In genomic region chr19:3899531-3900294, GRCh38 we compare ENCODE assay signal across 25 cellular contexts. TPM values are rescaled to one million over a fixed set of nuclear protein-coding genes. Genes with fewer than 3 reads are reported as not detected.
DNase-seq lines count a peak whose midpoint lies in the region; ATAC-seq and TF ChIP-seq lines count a peak whose summit lies in the region.
"Had no signal": no experiment of that assay in that cellular context is flagged by ENCODE, and none has a peak within 500 bp of the region (broad histone marks: within the 10 kb centered on the region; RNA-seq: fewer than 3 reads in every experiment).

No MANE protein-coding gene starts in this region.

- H3K36me3 ChIP-seq in mucosa of descending colon (ENCODE audit: low read depth), result no peaks in the 10 kb centered on the region
- no peaks in the 10 kb centered on the region for H3K36me3 ChIP-seq in thoracic aorta
- H3K36me3 ChIP-seq: lower lobe of right lung, uterus had no signal

- H3K4me3 ChIP-seq in mucosa of descending colon (no peak overlapping the region), thoracic aorta (no peak overlapping the region)
- H3K4me3 ChIP-seq: GM23338, lower lobe of right lung, neural progenitor cell, skin epidermis, uterus had no signal

- peak; percentile 51 for DNase-seq in ELF-1 (ENCODE audit: low read depth, low spot score)
- DNase-seq in RWPE1 (ENCODE audit: low spot score), result no peak
- peak in 1 of 3 donors; percentile 4 for DNase-seq in mucosa of descending colon
- peak; percentile 13 for DNase-seq in thoracic aorta (ENCODE audit: low spot score)
- no peak for DNase-seq in activated gamma-delta T cell treated with Interleukin-2 at 50 U/mL for 16 hours
- DNase-seq: activated CD4-positive, alpha-beta T cell treated with anti-CD3 and anti-CD28 coated beads for 36 hours; activated gamma-delta T cell; CD8-positive, alpha-beta memory T cell; cortex of kidney; DMS153; endodermal cell; GF-D8; lower lobe of right lung; NCI-H526; stimulated activated CD4-positive, alpha-beta T cell treated with anti-CD3 and anti-CD28 coated beads, Interleukin-2, amount 100 ng/mL, for 24 hours had no signal

- POLR2A ChIA-PET in RWPE1 (lab: Yijun Ruan, JAX; ENCODE audit: low non-redundant PET), result no interaction called here

- H3K4me1 ChIP-seq in mucosa of descending colon (ENCODE audit: low read depth) (no peaks in the 10 kb centered on the region), thoracic aorta (ENCODE audit: control insufficient read depth in 1 of 2, low read depth in 2 of 2) (peaks cover 0 to 6% of the 10 kb centered on the region in 2 donors)
- H3K4me1 ChIP-seq: lower lobe of right lung, neural progenitor cell, uterus had no signal

- TF ChIP-seq CTCF in RWPE1 (conservative IDR thresholded peaks at IDR 0.05; ENCODE audit: low read depth), result no peak
- no peak for TF ChIP-seq CTCF in mucosa of descending colon (IDR thresholded peaks at IDR 0.05)
- no peak for TF ChIP-seq CTCF in thoracic aorta (IDR thresholded peaks at IDR 0.05)

- peak overlapping the region; percentile 33 for H3K27ac ChIP-seq in RWPE1
- H3K27ac ChIP-seq in thoracic aorta, result peak overlapping the region in 1 of 2 donors; percentile 2
- H3K27ac ChIP-seq: lower lobe of right lung, neural progenitor cell, skin epidermis, uterus had no signal

- ATAC-seq in mucosa of descending colon, result peak; percentile 27
- ATAC-seq in thoracic aorta (ENCODE audit: insufficient number of reproducible peaks, low FRiP score, low read depth), result peak; percentile 60
- ATAC-seq in HG03097 (IDR thresholded peaks at IDR 0.05; ENCODE audit: low FRiP score, unreplicated experiment), result no peak
- no peak for ATAC-seq in GM18517 (IDR thresholded peaks at IDR 0.05; ENCODE audit: unreplicated experiment)
- ATAC-seq: activated CD4-positive, alpha-beta T cell treated with anti-CD3 and anti-CD28 coated beads for 36 hours; GM23338; lower lobe of right lung had no signal

- intact Hi-C loops in mucosa of descending colon (cut with DNase I, micrococcal nuclease), result no loop called here

- H3K27me3 ChIP-seq in thoracic aorta (replicated peaks; ENCODE audit: insufficient read depth), result no peaks in the 10 kb centered on the region
- H3K27me3 ChIP-seq: neural progenitor cell, uterus had no signal

- no peaks in the 10 kb centered on the region for H3K9me3 ChIP-seq in mucosa of descending colon
- H3K9me3 ChIP-seq in thoracic aorta, result no peaks in the 10 kb centered on the region

- CTCF ChIA-PET in RWPE1 (lab: Yijun Ruan, JAX), result no interaction called here

RNA-seq across cellular contexts. Expression of gene ATCAY, which starts 19.2 kb away (rescaled TPM):
- 1 to 10 TPM in 1 of 3 donors, under 1 TPM in 2; 0.09 to 2.2 (median 0.22) TPM for total RNA-seq in mucosa of descending colon
- total RNA-seq in thoracic aorta, result not detected
- total RNA-seq: bronchial epithelial cell; CD8-positive, alpha-beta memory T cell; glomerular endothelial cell; lower lobe of right lung; T-helper 1 cell treated with Interleukin-12 subunit alpha and Interleukin-12 subunit beta and Interleukin-4 antibody, amounts not matched to agents 30 ng/mL and 1 ng/mL, for 36 hours had no signal

RNA-seq across cellular contexts. Expression of gene ZFR2, which starts 30.9 kb away (rescaled TPM):
- total RNA-seq in mucosa of descending colon (under 1 TPM in 1 of 3 donors, not detected in 2; 0.66 TPM), thoracic aorta (not detected)
- total RNA-seq: bronchial epithelial cell, posterior vena cava, uterus had no signal

RNA-seq across cellular contexts. Expression of gene NMRK2, which starts 33.2 kb away (rescaled TPM):
- total RNA-seq in mucosa of descending colon (under 1 TPM in 1 of 3 donors, not detected in 2; 0.36 TPM), thoracic aorta (1 to 10 TPM in 1 of 2 donors, not detected in 1; 1.8 TPM)
- total RNA-seq: activated CD4-positive, alpha-beta T cell treated with anti-CD3 and anti-CD28 coated beads for 36 hours; bronchial epithelial cell; CD8-positive, alpha-beta memory T cell; glomerular endothelial cell; lower lobe of right lung; T-helper 1 cell treated with Interleukin-12 subunit alpha and Interleukin-12 subunit beta and Interleukin-4 antibody, amounts not matched to agents 30 ng/mL and 1 ng/mL, for 36 hours had no signal

Comparison
In these comparisons a context has a peak if more than half of its experiments do, and no peak if none do; other contexts are left out.
1. DNase-seq: peak in ELF-1 (single experiment) and thoracic aorta (single experiment); none in RWPE1 (single experiment) and activated gamma-delta T cell treated with Interleukin-2 at 50 U/mL for 16 hours (single experiment).
2. ATAC-seq: peak in mucosa of descending colon (single experiment) and thoracic aorta (single experiment); none in HG03097 (single experiment) and GM18517 (single experiment).